ENCODE assay signal across 1 cellular context in genomic region chr6:16831136-16831535, GRCh38.
TF ChIP-seq lines count a peak whose summit lies in the region.

No MANE protein-coding gene starts in this region.

TF ChIP-seq in GM23338, 12 proteins besides CTCF, POLR2A, EP300 and RAD21:
- TF ChIP-seq JUNB (IDR thresholded peaks at IDR 0.05; ENCODE audit: unreplicated experiment) (no peak), ZNF462 (CRISPR knock-in tag; IDR thresholded peaks at IDR 0.05) (no peak), ZNF114 (CRISPR knock-in tag; IDR thresholded peaks at IDR 0.05) (no peak), ZNF331 (CRISPR knock-in tag; IDR thresholded peaks at IDR 0.05; ENCODE audit: low read depth) (no peak), EZH2 (IDR thresholded peaks at IDR 0.05; ENCODE audit: low read depth, unreplicated experiment) (no peak)
